In genomic region chr17:63364387-63364786, GRCh38 we compare ENCODE assay signal across 27 cellular contexts.
A peak's percentile ranks its signal among the peaks of the same experiment; 100 is the strongest.
DNase-seq lines count a peak whose midpoint lies in the region; ATAC-seq and TF ChIP-seq lines count a peak whose summit lies in the region.
"Had no signal": no experiment of that assay in that cellular context is flagged by ENCODE, and none has a peak within 500 bp of the region (broad histone marks: within the 10 kb centered on the region; RNA-seq: fewer than 3 reads in every experiment).

No MANE protein-coding gene starts in this region.

- H3K27ac ChIP-seq in IMR-90 (ENCODE audit: insufficient read depth, low read length), result no peak overlapping the region
- H3K27ac ChIP-seq in naive thymus-derived CD4-positive, alpha-beta T cell (ENCODE audit: low read depth, low read length), result no peak overlapping the region
- H3K27ac ChIP-seq: colonic mucosa, esophagus muscularis mucosa, RWPE1, thoracic aorta had no signal

- POLR2A ChIA-PET in IMR-90 (lab: Charles Lee; ENCODE audit: unreplicated experiment), result no interaction called here
- POLR2A ChIA-PET in naive thymus-derived CD4-positive, alpha-beta T cell (lab: Charles Lee), result interaction anchor here (0.7 kb wide), 1 partner anchor 1149 kb away, joined by 3 read pairs; no protein-coding TSS in a partner anchor

- H2BK15ac ChIP-seq in IMR-90 (ENCODE audit: low read depth, low read length), result no peak overlapping the region

- no peaks in the 10 kb centered on the region for H3K27me3 ChIP-seq in IMR-90 (ENCODE audit: control insufficient read depth, insufficient read depth, low read length)
- no peaks in the 10 kb centered on the region for H3K27me3 ChIP-seq in naive thymus-derived CD4-positive, alpha-beta T cell (ENCODE audit: control insufficient read depth in 2 of 2, insufficient read depth in 2 of 2, low read length in 2 of 2)
- H3K27me3 ChIP-seq: colonic mucosa, esophagus muscularis mucosa had no signal

- no peaks in the 10 kb centered on the region; the same call in 1 of the 2 replicates for H3K9me1 ChIP-seq in IMR-90 (ENCODE audit: insufficient read depth, low read length)

- TF ChIP-seq CTCF in IMR-90 (conservative IDR thresholded peaks at IDR 0.05; ENCODE audit: low read depth, low read length) (no peak), mesothelial cell of epicardium (IDR thresholded peaks at IDR 0.05; ENCODE audit: unreplicated experiment) (no peak)

- no peaks in the 10 kb centered on the region; the same call in 1 of the 2 replicates for H4K20me1 ChIP-seq in IMR-90 (ENCODE audit: insufficient read depth, low read length)

- H3K27me3 Mint-ChIP-seq in mesothelial cell of epicardium (ENCODE audit: low read depth), result peaks cover 2% of the 10 kb centered on the region
- H3K27me3 Mint-ChIP-seq in naive thymus-derived CD4-positive, alpha-beta T cell, result peaks cover 0 to 11% (median 0%) of the 10 kb centered on the region in 5 donors
- H3K27me3 Mint-ChIP-seq: activated CD8-positive, alpha-beta memory T cell treated with anti-CD3 and anti-CD28 coated beads, Interleukin-2, amount 10 ng/mL, durations not matched to agents 7 days and 5 days; CD4-positive, CD25-positive, alpha-beta regulatory T cell; naive thymus-derived CD8-positive, alpha-beta T cell had no signal

- no peak overlapping the region for H3K4ac ChIP-seq in IMR-90 (ENCODE audit: low read depth, low read length)

- no peak overlapping the region for H2BK5ac ChIP-seq in IMR-90 (ENCODE audit: low read depth, low read length, poor library complexity, severe bottlenecking)

- no peak overlapping the region for H3K9ac ChIP-seq in IMR-90 (ENCODE audit: low read depth, low read length)

- intact Hi-C loops in IMR-90 (cut with micrococcal nuclease), result no loop called here
- intact Hi-C loops in naive thymus-derived CD4-positive, alpha-beta T cell (cut with micrococcal nuclease), result no loop called here

- H2BK20ac ChIP-seq in IMR-90 (ENCODE audit: low read depth, low read length), result no peak overlapping the region

- H2AFZ ChIP-seq in IMR-90 (replicated peaks; ENCODE audit: low read length, poor library complexity), result no peak overlapping the region
- H2AFZ ChIP-seq: GM23338 had no signal

- no peak overlapping the region for H3K23ac ChIP-seq in IMR-90 (ENCODE audit: low read depth, low read length)

- no peak overlapping the region for H3K4me3 ChIP-seq in IMR-90 (ENCODE audit: insufficient read depth, low read depth, low read length)
- H3K4me3 ChIP-seq in naive thymus-derived CD4-positive, alpha-beta T cell (ENCODE audit: low read length), result no peak overlapping the region
- H3K4me3 ChIP-seq: colonic mucosa, esophagus muscularis mucosa, GM23338, thoracic aorta had no signal

- H3K4me2 ChIP-seq in IMR-90 (ENCODE audit: low read depth, low read length), result no peak overlapping the region
- H3K4me2 ChIP-seq: GM23338 had no signal

- H3K36me3 ChIP-seq in IMR-90 (ENCODE audit: control insufficient read depth, insufficient read depth, low read length), result peaks cover 12% of the 10 kb centered on the region
- H3K36me3 ChIP-seq in naive thymus-derived CD4-positive, alpha-beta T cell (ENCODE audit: control insufficient read depth in 2 of 3, insufficient read depth in 3 of 3, low read length in 3 of 3), result no peaks in the 10 kb centered on the region
- H3K36me3 ChIP-seq: colonic mucosa, thoracic aorta had no signal

- TF ChIP-seq POLR2A in IMR-90 (IDR thresholded peaks at IDR 0.05; ENCODE audit: low read depth, low read length), result no peak

- no peak overlapping the region for H4K91ac ChIP-seq in IMR-90 (ENCODE audit: insufficient read depth, low read depth, low read length)

- no peak for TF ChIP-seq RAD21 in IMR-90 (IDR thresholded peaks at IDR 0.05; ENCODE audit: low read length)

- no CpG with 5 or more reads among the region's 2 CpGs for WGBS in IMR-90 (ENCODE audit: extremely low coverage in 2 of 2, insufficient read length in 1 of 2), 2 experiments

- H2BK120ac ChIP-seq in IMR-90 (ENCODE audit: low read depth, low read length), result no peak overlapping the region

- H2AK5ac ChIP-seq in IMR-90 (ENCODE audit: low read depth, low read length), result no peak overlapping the region

- BruUV-seq in IMR-90 (replicated peaks; lab: Mats Ljungman, UMichigan), result no TSS peak

- no peak overlapping the region for H3K14ac ChIP-seq in IMR-90 (replicated peaks; ENCODE audit: low read depth, low read length)

- H3K27ac Mint-ChIP-seq in mesothelial cell of epicardium, result peak overlapping the region; percentile 26
- no peak overlapping the region for H3K27ac Mint-ChIP-seq in naive thymus-derived CD4-positive, alpha-beta T cell
- H3K27ac Mint-ChIP-seq: activated CD8-positive, alpha-beta memory T cell treated with anti-CD3 and anti-CD28 coated beads, Interleukin-2, amount 10 ng/mL, durations not matched to agents 7 days and 5 days; activated T-cell treated with anti-CD3 and anti-CD28 coated beads, Interleukin-2, amount 50 U/mL, for 72 hours; CD4-positive, CD25-positive, alpha-beta regulatory T cell; GM23338; naive thymus-derived CD8-positive, alpha-beta T cell had no signal

- H3K18ac ChIP-seq in IMR-90 (ENCODE audit: low read depth, low read length), result no peak overlapping the region

- in situ Hi-C loops in IMR-90 (cut with MboI; ENCODE audit: low sequenced_read_pairs), result no loop called here

- no peaks in the 10 kb centered on the region for H3K36me3 Mint-ChIP-seq in mesothelial cell of epicardium
- H3K36me3 Mint-ChIP-seq in naive thymus-derived CD4-positive, alpha-beta T cell, result peaks cover 0 to 37% (median 4%) of the 10 kb centered on the region in 5 donors
- H3K36me3 Mint-ChIP-seq: CD4-positive, CD25-positive, alpha-beta regulatory T cell had no signal

- no peak for ATAC-seq in IMR-90 (ENCODE audit: low read depth)
- peak; percentile 30 for ATAC-seq in SK-N-SH treated with all-trans-retinoic acid at 6 μM for 48 hours
- ATAC-seq in esophagus mucosa, result peak; percentile 62
- no peak for ATAC-seq in naive thymus-derived CD4-positive, alpha-beta T cell
- ATAC-seq: activated CD8-positive, alpha-beta memory T cell treated with anti-CD3 and anti-CD28 coated beads, Interleukin-2, amount 10 ng/mL, durations not matched to agents 7 days and 5 days; activated T-cell treated with anti-CD3 and anti-CD28 coated beads, Interleukin-2, amount 50 U/mL, for 72 hours; GM23338; naive thymus-derived CD8-positive, alpha-beta T cell; stimulated activated naive CD8-positive, alpha-beta T cell treated with anti-CD3 and anti-CD28 coated beads, Interleukin-15, Interleukin-2, amounts not matched to agents 100 U/mL and 50 U/mL, for 24 hours had no signal

- no peak overlapping the region for H2AK9ac ChIP-seq in IMR-90 (replicated peaks; ENCODE audit: low read depth, low read length, poor library complexity)

- no peak overlapping the region for H3K4me3 Mint-ChIP-seq in mesothelial cell of epicardium
- no peak overlapping the region for H3K4me3 Mint-ChIP-seq in naive thymus-derived CD4-positive, alpha-beta T cell
- H3K4me3 Mint-ChIP-seq: activated CD8-positive, alpha-beta memory T cell treated with anti-CD3 and anti-CD28 coated beads, Interleukin-2, amount 10 ng/mL, durations not matched to agents 7 days and 5 days; activated T-cell treated with anti-CD3 and anti-CD28 coated beads, Interleukin-2, amount 50 U/mL, for 72 hours; CD4-positive, CD25-positive, alpha-beta regulatory T cell; GM23338; naive thymus-derived CD8-positive, alpha-beta T cell had no signal

- no peak overlapping the region for H3K56ac ChIP-seq in IMR-90 (ENCODE audit: extremely low read depth, insufficient read depth, low read length)

- no peaks in the 10 kb centered on the region for H3K9me3 Mint-ChIP-seq in mesothelial cell of epicardium
- H3K9me3 Mint-ChIP-seq in naive thymus-derived CD4-positive, alpha-beta T cell, result peaks cover 0 to 3% (median 0%) of the 10 kb centered on the region in 11 donors
- H3K9me3 Mint-ChIP-seq: activated T-cell treated with anti-CD3 and anti-CD28 coated beads, Interleukin-2, amount 50 U/mL, for 72 hours had no signal

- H4K8ac ChIP-seq in IMR-90 (ENCODE audit: low read depth in 2 of 2, low read length in 2 of 2), result no peak overlapping the region

- CTCF ChIA-PET in IMR-90 (lab: Yijun Ruan, JAX), result no interaction called here
- CTCF ChIA-PET in naive thymus-derived CD4-positive, alpha-beta T cell (lab: Charles Lee), result no interaction called here

- peak; percentile 61 for DNase-seq in IMR-90
- no peak for DNase-seq in mesothelial cell of epicardium (ENCODE audit: low spot score in 2 of 2, unreplicated experiment in 2 of 2)
- no peak for DNase-seq in naive thymus-derived CD4-positive, alpha-beta T cell
- DNase-seq in DMS153 treated with DMSO at 0.1 percent for 48 hours (lab: John Stamatoyannopoulos, UW; ENCODE audit: unreplicated experiment), result no peak
- DNase-seq in dermis blood vessel endothelial cell, result no peak
- DNase-seq: activated CD4-positive, alpha-beta T cell treated with anti-CD3 and anti-CD28 coated beads, Interleukin-2, amount 50 U/mL, for 1 hour; activated CD8-positive, alpha-beta memory T cell treated with anti-CD3 and anti-CD28 coated beads, Interleukin-2, amount 10 ng/mL, durations not matched to agents 7 days and 5 days; activated naive CD4-positive, alpha-beta T cell treated with Interleukin-2 at 50 U/mL for 16 hours; activated T-cell treated with anti-CD3 and anti-CD28 coated beads, Interleukin-2, amount 50 U/mL, for 72 hours; CD4-positive, CD25-positive, alpha-beta regulatory T cell; colonic mucosa; kidney; midbrain; naive thymus-derived CD8-positive, alpha-beta T cell; NCI-H1092 treated with DMSO at 0.1 percent for 48 hours; NCI-H2029 treated with DMSO at 0.1 percent for 48 hours; NCI-H226; NCI-H774; occipital lobe; stimulated activated naive CD8-positive, alpha-beta T cell treated with anti-CD3 and anti-CD28 coated beads, Interleukin-15, Interleukin-2, amounts not matched to agents 100 U/mL and 50 U/mL, for 24 hours; T-helper 2 cell had no signal

- peaks cover 11% of the 10 kb centered on the region for H3K4me1 ChIP-seq in IMR-90 (ENCODE audit: control insufficient read depth, insufficient read depth, low read length)
- H3K4me1 ChIP-seq in naive thymus-derived CD4-positive, alpha-beta T cell (ENCODE audit: control insufficient read depth in 2 of 2, insufficient read depth in 2 of 2, low read length in 2 of 2), result no peaks in the 10 kb centered on the region
- H3K4me1 ChIP-seq: colonic mucosa had no signal

- H3K79me1 ChIP-seq in IMR-90 (ENCODE audit: low read depth in 1 of 2, low read length in 2 of 2), result peaks cover 28 to 60% of the 10 kb centered on the region in 2 experiments

- no peak overlapping the region for H4K5ac ChIP-seq in IMR-90 (ENCODE audit: low read depth, low read length)

- dilution Hi-C loops in IMR-90 (cut with HindIII; ENCODE audit: low sequenced_read_pairs, unreplicated experiment), result no loop called here

- peaks cover 22% of the 10 kb centered on the region for H3K4me1 Mint-ChIP-seq in mesothelial cell of epicardium
- no peaks in the 10 kb centered on the region for H3K4me1 Mint-ChIP-seq in naive thymus-derived CD4-positive, alpha-beta T cell
- H3K4me1 Mint-ChIP-seq: activated CD8-positive, alpha-beta memory T cell treated with anti-CD3 and anti-CD28 coated beads, Interleukin-2, amount 10 ng/mL, durations not matched to agents 7 days and 5 days; CD4-positive, CD25-positive, alpha-beta regulatory T cell; GM23338; naive thymus-derived CD8-positive, alpha-beta T cell had no signal

- no peaks in the 10 kb centered on the region for H3K9me3 ChIP-seq in IMR-90 (ENCODE audit: control insufficient read depth, insufficient read depth, low read length)
- H3K9me3 ChIP-seq in naive thymus-derived CD4-positive, alpha-beta T cell (ENCODE audit: control insufficient read depth in 2 of 3, low read length in 3 of 3), result no peaks in the 10 kb centered on the region
- H3K9me3 ChIP-seq: colonic mucosa, esophagus muscularis mucosa, thoracic aorta had no signal

Comparison
In these comparisons a context has a peak if more than half of its experiments do, and no peak if none do; other contexts are left out.
1. ATAC-seq: peak in SK-N-SH treated with all-trans-retinoic acid at 6 μM for 48 hours (single experiment) and esophagus mucosa (single experiment); none in IMR-90 (single experiment) and naive thymus-derived CD4-positive, alpha-beta T cell (single experiment).